1 cellular context compared by ENCODE assay signal in the genomic region with DNA sequence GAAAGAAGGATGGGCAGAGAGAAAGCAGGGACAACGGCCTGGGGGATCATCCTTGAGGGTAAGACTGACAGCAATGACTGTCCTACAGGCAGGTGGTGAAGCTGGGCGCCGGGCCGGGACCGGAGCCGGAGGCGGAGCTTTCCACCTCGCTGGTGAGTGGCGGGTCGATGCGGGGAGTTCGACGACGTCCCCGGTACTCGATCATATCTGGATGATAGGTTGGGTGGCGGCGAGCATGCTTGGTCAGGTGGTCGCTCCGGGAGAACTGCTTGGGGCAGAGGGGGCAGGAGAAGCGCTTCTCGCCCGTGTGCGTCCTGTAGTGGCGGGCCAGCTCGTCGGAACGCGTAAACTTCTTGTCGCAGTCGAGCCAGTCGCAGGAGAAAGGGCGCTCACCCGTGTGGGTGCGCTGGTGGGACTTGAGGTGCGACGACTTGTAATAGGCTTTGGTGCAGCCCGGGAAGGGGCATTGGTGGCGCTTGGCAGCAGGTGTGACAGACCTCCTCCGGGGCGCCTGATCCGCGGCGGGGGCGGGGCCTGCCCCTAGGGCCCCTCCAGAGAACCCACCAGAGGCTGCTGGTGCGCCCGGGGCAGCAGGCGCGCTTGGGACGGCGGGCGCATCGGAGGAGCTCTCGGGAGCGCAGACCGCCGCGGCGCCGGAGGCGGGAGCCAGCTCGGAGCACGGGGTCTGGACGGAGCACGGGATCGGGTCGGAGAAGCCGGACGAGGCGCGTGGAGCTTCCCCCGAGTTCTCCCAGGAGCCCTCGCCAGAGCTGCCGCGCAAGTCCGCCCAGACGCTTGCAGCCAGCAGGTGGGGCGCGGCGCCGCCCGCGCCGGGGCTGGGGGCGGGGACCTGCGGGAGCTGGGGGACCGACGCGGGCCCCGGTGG.
A peak's percentile ranks its signal among the peaks of the same experiment; 100 is the strongest.
TF ChIP-seq lines count a peak whose summit lies in the region.

No MANE protein-coding gene starts in this region.

TF ChIP-seq in HepG2, 621 proteins besides CTCF, POLR2A, EP300 and RAD21:
- TF ChIP-seq RBM39 (IDR thresholded peaks at IDR 0.05; ENCODE audit: low read depth, low read length, poor library complexity, severe bottlenecking) (no peak), SALL1 (CRISPR knock-in tag; IDR thresholded peaks at IDR 0.05) (0 out of 2 replicates have a peak, but pooled peaks have one; percentile 14), NRL (CRISPR knock-in tag; IDR thresholded peaks at IDR 0.05; ENCODE audit: borderline replicate concordance) (0 out of 2 replicates have a peak, but pooled peaks have one; percentile 45), CENPX (CRISPR knock-in tag; IDR thresholded peaks at IDR 0.05) (no peak), ZSCAN22 (CRISPR knock-in tag; IDR thresholded peaks at IDR 0.05) (no peak), HNRNPL (IDR thresholded peaks at IDR 0.05; ENCODE audit: low read depth, low read length) (no peak), ZNF333 (CRISPR knock-in tag; IDR thresholded peaks at IDR 0.05; ENCODE audit: borderline replicate concordance) (no peak)
- TF ChIP-seq, protein P1, sequence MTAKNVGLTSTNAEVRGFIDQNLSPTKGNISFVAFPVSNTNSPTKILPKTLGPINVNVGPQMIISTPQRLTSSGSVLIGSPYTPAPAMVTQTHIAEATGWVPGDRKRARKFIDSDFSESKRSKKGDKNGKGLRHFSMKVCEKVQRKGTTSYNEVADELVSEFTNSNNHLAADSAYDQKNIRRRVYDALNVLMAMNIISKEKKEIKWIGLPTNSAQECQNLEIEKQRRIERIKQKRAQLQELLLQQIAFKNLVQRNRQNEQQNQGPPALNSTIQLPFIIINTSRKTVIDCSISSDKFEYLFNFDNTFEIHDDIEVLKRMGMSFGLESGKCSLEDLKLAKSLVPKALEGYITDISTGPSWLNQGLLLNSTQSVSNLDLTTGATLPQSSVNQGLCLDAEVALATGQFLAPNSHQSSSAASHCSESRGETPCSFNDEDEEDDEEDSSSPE (CRISPR knock-in tag; IDR thresholded peaks at IDR 0.05) = 0 out of 2 replicates have a peak, but pooled peaks have one; percentile 10
